Comparison of ENCODE assay signal across 11 cellular contexts in genomic region chr9:136927343-136928261, GRCh38. TPM values are rescaled to one million over a fixed set of nuclear protein-coding genes. Genes with fewer than 3 reads are reported as not detected.
DNase-seq lines count a peak whose midpoint lies in the region; ATAC-seq and TF ChIP-seq lines count a peak whose summit lies in the region.
"Had no signal": no experiment of that assay in that cellular context is flagged by ENCODE, and none has a peak within 500 bp of the region (broad histone marks: within the 10 kb centered on the region; RNA-seq: fewer than 3 reads in every experiment).

No MANE protein-coding gene starts in this region.

- intact Hi-C loops in esophagus muscularis mucosa (cut with DNase I) = no loop called here

- 73% methylated on average over 21 of the region's 23 CpGs for WGBS in esophagus muscularis mucosa

- H3K27me3 ChIP-seq in BLaER1 = no peaks in the 10 kb centered on the region
- H3K27me3 ChIP-seq in esophagus muscularis mucosa = no peaks in the 10 kb centered on the region
- H3K27me3 ChIP-seq: transverse colon had no signal

- no peaks in the 10 kb centered on the region for H3K27me3 Mint-ChIP-seq in T-helper 17 cell
- H3K27me3 Mint-ChIP-seq: activated CD4-positive, alpha-beta T cell treated with anti-CD3 and anti-CD28 coated beads, Interleukin-2, amount 10 ng/mL, durations not matched to agents 7 days and 5 days; CD4-positive, alpha-beta T cell had no signal

- H3K36me3 ChIP-seq in BLaER1 (peaks cover 91% of the 10 kb centered on the region), esophagus muscularis mucosa (peaks cover 12 to 49% (median 27%) of the 10 kb centered on the region in 4 donors)
- H3K36me3 ChIP-seq: transverse colon had no signal

- no peak overlapping the region for H3K4me3 ChIP-seq in BLaER1
- H3K4me3 ChIP-seq in esophagus muscularis mucosa = no peak overlapping the region
- H3K4me3 ChIP-seq: transverse colon had no signal

- H3K9ac ChIP-seq in BLaER1 = 0 out of 2 replicates have a peak overlapping the region, but pooled peaks have one; percentile 8

- TF ChIP-seq POLR2A in esophagus muscularis mucosa (IDR thresholded peaks at IDR 0.05; ENCODE audit: low read depth) = no peak

- DNase-seq in T-helper 17 cell = no peak
- DNase-seq in foreskin melanocyte = peak; percentile 99
- no peak for DNase-seq in esophagus muscularis mucosa (ENCODE audit: extremely low spot score)
- DNase-seq: activated CD4-positive, alpha-beta T cell treated with anti-CD3 and anti-CD28 coated beads, Interleukin-2, amount 10 ng/mL, durations not matched to agents 7 days and 5 days; CD4-positive, alpha-beta T cell; NCI-H1105 treated with DMSO at 0.1 percent for 48 hours; NCI-H82; transverse colon had no signal

- ATAC-seq in T-helper 17 cell (no peak), HG02852 (IDR thresholded peaks at IDR 0.05; ENCODE audit: unreplicated experiment) (no peak), GM21825 (IDR thresholded peaks at IDR 0.05; ENCODE audit: unreplicated experiment) (no peak)

- no peak for TF ChIP-seq EP300 in esophagus muscularis mucosa (IDR thresholded peaks at IDR 0.05)

- no peak overlapping the region for H3K4me3 Mint-ChIP-seq in T-helper 17 cell
- H3K4me3 Mint-ChIP-seq: activated CD4-positive, alpha-beta T cell treated with anti-CD3 and anti-CD28 coated beads, Interleukin-2, amount 10 ng/mL, durations not matched to agents 7 days and 5 days; CD4-positive, alpha-beta T cell had no signal

- H3K27ac ChIP-seq in BLaER1 (no peak overlapping the region), esophagus muscularis mucosa (replicated peaks in 1 of 4) (no peak overlapping the region)
- H3K27ac ChIP-seq: transverse colon had no signal

- peaks cover 31% of the 10 kb centered on the region for H4K20me1 ChIP-seq in BLaER1

- no peak overlapping the region for H3K4me2 ChIP-seq in BLaER1

- peaks cover 2% of the 10 kb centered on the region for H3K36me3 Mint-ChIP-seq in T-helper 17 cell (ENCODE audit: low read depth)

- peaks cover 11% of the 10 kb centered on the region for H3K4me1 Mint-ChIP-seq in T-helper 17 cell

- peak overlapping the region; percentile 62 for H3K27ac Mint-ChIP-seq in T-helper 17 cell
- H3K27ac Mint-ChIP-seq: CD4-positive, alpha-beta T cell had no signal

- H3K9me3 ChIP-seq in BLaER1 (no peaks in the 10 kb centered on the region), T-helper 17 cell (ENCODE audit: control insufficient read depth, low read length, poor library complexity, severe bottlenecking) (no peaks in the 10 kb centered on the region), esophagus muscularis mucosa (no peaks in the 10 kb centered on the region)
- H3K9me3 ChIP-seq: transverse colon had no signal

- no peak for TF ChIP-seq CTCF in esophagus muscularis mucosa (IDR thresholded peaks at IDR 0.05)

- H3K4me1 ChIP-seq in BLaER1 (no peaks in the 10 kb centered on the region), esophagus muscularis mucosa (peaks cover 3 to 42% (median 6%) of the 10 kb centered on the region in 4 donors)

RNA-seq across cellular contexts. Expression of gene FBXW5, which starts 16.9 kb away (rescaled TPM):
- 10 to 100 TPM; 84.3 to 88.4 TPM for total RNA-seq in T-helper 17 cell
- total RNA-seq in esophagus muscularis mucosa = 100 to 1,000 TPM; 238 to 303 (median 267) TPM

RNA-seq across cellular contexts. Expression of gene C8G, which starts 17.4 kb away (rescaled TPM):
- total RNA-seq in T-helper 17 cell (1 to 10 TPM; 1.4 to 2.7 TPM), esophagus muscularis mucosa (not detected)
- total RNA-seq: CD4-positive, alpha-beta T cell had no signal

RNA-seq across cellular contexts. Expression of gene LCN12, which starts 24.5 kb away (rescaled TPM):
- total RNA-seq in T-helper 17 cell = 1 to 10 TPM; 2.6 to 4.2 TPM
- total RNA-seq in esophagus muscularis mucosa = not detected

RNA-seq across cellular contexts. Expression of gene TRAF2, which starts 41.3 kb away (rescaled TPM):
- total RNA-seq in T-helper 17 cell = 10 to 100 TPM; 20.8 to 21.4 TPM
- 10 to 100 TPM in 2 of 4 donors, 1 to 10 TPM in 2; 6.6 to 15.5 (median 12.4) TPM for total RNA-seq in esophagus muscularis mucosa

RNA-seq across cellular contexts. Expression of gene PTGDS, which starts 49.7 kb away (rescaled TPM):
- total RNA-seq in T-helper 17 cell (100 to 1,000 TPM in 1 of 2 donors, 10 to 100 TPM in 1; 21.4 to 166 TPM), esophagus muscularis mucosa (10 to 100 TPM; 10.4 to 77.9 (median 51.6) TPM)
